8 cellular contexts compared by ENCODE assay signal in genomic region chr1:222644649-222645005, GRCh38. TPM values are rescaled to one million over a fixed set of nuclear protein-coding genes. Genes with fewer than 3 reads are reported as not detected.
DNase-seq lines count a peak whose midpoint lies in the region; ATAC-seq and TF ChIP-seq lines count a peak whose summit lies in the region.

No MANE protein-coding gene starts in this region.

- peak overlapping the region; percentile 86 to 90 for H3K27ac ChIP-seq in testis

- intact Hi-C loops in testis (cut with DNase I; ENCODE audit: low total_unique reads) = no loop called here

- H3K27me3 ChIP-seq in kidney epithelial cell (ENCODE audit: control insufficient read depth, insufficient read depth, low read length) = no peaks in the 10 kb centered on the region
- H3K27me3 ChIP-seq in testis = no peaks in the 10 kb centered on the region

- H3K36me3 ChIP-seq in kidney epithelial cell (ENCODE audit: control insufficient read depth, insufficient read depth, low read length) (no peaks in the 10 kb centered on the region), testis (ENCODE audit: low read depth, missing control alignments) (no peaks in the 10 kb centered on the region)

- H3K9me3 ChIP-seq in testis = no peaks in the 10 kb centered on the region

- TF ChIP-seq POLR2A in testis (IDR thresholded peaks at IDR 0.05) = no peak

- TF ChIP-seq CTCF in AG09309 (IDR thresholded peaks at IDR 0.05; ENCODE audit: control insufficient read depth, insufficient read depth, low read depth, low read length, missing control alignments) = no peak
- TF ChIP-seq CTCF in kidney epithelial cell (IDR thresholded peaks at IDR 0.05; ENCODE audit: insufficient read depth, low read length, poor library complexity, severe bottlenecking) = no peak
- no peak for TF ChIP-seq CTCF in testis (IDR thresholded peaks at IDR 0.05)

- ATAC-seq in HG02938 (IDR thresholded peaks at IDR 0.05; ENCODE audit: unreplicated experiment) = peak; percentile 1
- no peak for ATAC-seq in HG03469 (IDR thresholded peaks at IDR 0.05; ENCODE audit: unreplicated experiment)

- H3K4me1 ChIP-seq in testis = peaks cover 9% of the 10 kb centered on the region

- WGBS in testis, 2 donors = 1 to 3% methylated on average over 5 of the region's 5 CpGs

- H3K4me3 ChIP-seq in AG09309 (ENCODE audit: control insufficient read depth, low read depth, low read length) = peak overlapping the region; percentile 87
- H3K4me3 ChIP-seq in kidney epithelial cell (ENCODE audit: low read depth, low read length) = peak overlapping the region; percentile 65
- H3K4me3 ChIP-seq in testis = peak overlapping the region; percentile 87 to 97

- no peak for DNase-seq in AG09309 (ENCODE audit: low read depth)
- DNase-seq in amniotic epithelial cell (ENCODE audit: low read depth) = peak; percentile 30
- DNase-seq in kidney epithelial cell (ENCODE audit: low read depth) = no peak
- DNase-seq in testis = no peak
- no peak for DNase-seq in NCI-H524 treated with DMSO at 0.1 percent for 48 hours (lab: John Stamatoyannopoulos, UW)
- DNase-seq in NCI-H1694 (lab: John Stamatoyannopoulos, UW) = no peak

RNA-seq across cellular contexts. Expression of gene MIA3, which starts 26.7 kb away (rescaled TPM):
- total RNA-seq in kidney epithelial cell (34.6 and 39.6 TPM in 2 replicates), testis (10 to 100 TPM; 91.4 to 92.1 TPM)
- 77.8 TPM for polyA plus RNA-seq in testis (ENCODE audit: insufficient read depth, low read depth, low replicate concordance)

RNA-seq across cellular contexts. Expression of gene TAF1A, which starts 54.9 kb away (rescaled TPM):
- total RNA-seq in kidney epithelial cell = 11.3 and 15.3 TPM in 2 replicates
- 10 to 100 TPM; 13.2 to 15.1 TPM for total RNA-seq in testis
- polyA plus RNA-seq in testis (ENCODE audit: insufficient read depth, low read depth, low replicate concordance) = 12.4 TPM
